ENCODE assay signal across 19 cellular contexts in genomic region chr3:38421679-38422336, GRCh38. TPM values are rescaled to one million over a fixed set of nuclear protein-coding genes. Genes with fewer than 3 reads are reported as not detected.
DNase-seq lines count a peak whose midpoint lies in the region; ATAC-seq and TF ChIP-seq lines count a peak whose summit lies in the region.
"Had no signal": no experiment of that assay in that cellular context is flagged by ENCODE, and none has a peak within 500 bp of the region (broad histone marks: within the 10 kb centered on the region; RNA-seq: fewer than 3 reads in every experiment).

No MANE protein-coding gene starts in this region.

- TF ChIP-seq EP300 in stomach (IDR thresholded peaks at IDR 0.05) = no peak

- H2AFZ ChIP-seq in Loucy (ENCODE audit: low read length) = no peak overlapping the region

- 33 to 60% (median 36%) methylated on average over 7 of the region's 7 CpGs for WGBS in stomach, 5 donors

- no peak for TF ChIP-seq POLR2A in stomach (IDR thresholded peaks at IDR 0.05)

- peak overlapping the region in 4 of 5 donors; percentile 3 to 72 (median 44) for H3K27ac ChIP-seq in stomach
- H3K27ac ChIP-seq: BLaER1, KMS-11, SJCRH30 had no signal

- peak overlapping the region; percentile 13 for H3K4me3 Mint-ChIP-seq in activated T-cell treated with anti-CD3 and anti-CD28 coated beads, Interleukin-2, amount 50 U/mL, for 4 hours

- H3K36me3 ChIP-seq in Loucy (ENCODE audit: insufficient read depth, low read length) (no peaks in the 10 kb centered on the region), iPS-15b (ENCODE audit: control insufficient read depth, insufficient read depth, low read length) (no peaks in the 10 kb centered on the region), stomach (no peaks in the 10 kb centered on the region)
- H3K36me3 ChIP-seq: BLaER1, MG63, SJCRH30 had no signal

- H3K4me1 ChIP-seq in Loucy (ENCODE audit: insufficient read depth, low read length, poor library complexity, severe bottlenecking) (peaks cover 43% of the 10 kb centered on the region), iPS-15b (ENCODE audit: control insufficient read depth, insufficient read depth, low read length) (peaks cover 12% of the 10 kb centered on the region), stomach (peaks cover 0 to 35% (median 2%) of the 10 kb centered on the region in 4 donors)
- H3K4me1 ChIP-seq: Caco-2, SJCRH30 had no signal

- no peaks in the 10 kb centered on the region for H3K9me3 Mint-ChIP-seq in activated T-cell treated with anti-CD3 and anti-CD28 coated beads, Interleukin-2, amount 50 U/mL, for 4 hours

- H3F3A ChIP-seq in Loucy (ENCODE audit: low read depth) = no peaks in the 10 kb centered on the region

- ATAC-seq in activated T-cell treated with anti-CD3 and anti-CD28 coated beads, Interleukin-2, amount 50 U/mL, for 4 hours = no peak
- no peak for ATAC-seq in HG03095 (IDR thresholded peaks at IDR 0.05; ENCODE audit: unreplicated experiment)
- ATAC-seq: PC-3 had no signal

- H3K4me1 Mint-ChIP-seq in activated T-cell treated with anti-CD3 and anti-CD28 coated beads, Interleukin-2, amount 50 U/mL, for 4 hours (ENCODE audit: low read depth) = peaks cover 33% of the 10 kb centered on the region

- intact Hi-C loops in stomach (cut with DNase I; ENCODE audit: low total_unique reads) = no loop called here

- no peak for DNase-seq in activated T-cell treated with anti-CD3 and anti-CD28 coated beads, Interleukin-2, amount 50 U/mL, for 4 hours
- no peak for DNase-seq in activated T-cell treated with anti-CD3 and anti-CD28 coated beads, Interleukin-2, amount 50 U/mL, for 1 hour
- DNase-seq in stomach = no peak
- DNase-seq in foreskin melanocyte = no peak
- no peak for DNase-seq in activated CD4-positive, alpha-beta T cell treated with anti-CD3 and anti-CD28 coated beads for 48 hours
- DNase-seq: Caco-2, HCEC 1CT, MG63, NCI-H1092, NCI-H146, NCI-H2081, NCI-H774, PC-3, SJCRH30 had no signal

- no peaks in the 10 kb centered on the region for H3K9me2 ChIP-seq in Loucy (replicated peaks; ENCODE audit: low read depth, low read length)

- H3K4me3 ChIP-seq in Loucy (ENCODE audit: low read length, poor library complexity, severe bottlenecking) (peak overlapping the region; percentile 75), iPS-15b (ENCODE audit: low read depth, low read length) (no peak overlapping the region), stomach (peak overlapping the region in 3 of 4 donors; percentile 13 to 22 (median 16))
- H3K4me3 ChIP-seq: BLaER1, MG63, SJCRH30 had no signal

- H3K27me3 ChIP-seq in Loucy (ENCODE audit: insufficient read depth, low read length, poor library complexity, severe bottlenecking) (no peaks in the 10 kb centered on the region), iPS-15b (ENCODE audit: control insufficient read depth, insufficient read depth, low read length) (no peaks in the 10 kb centered on the region), stomach (no peaks in the 10 kb centered on the region)
- H3K27me3 ChIP-seq: BLaER1, MG63, SJCRH30 had no signal

- H3K79me2 ChIP-seq in Loucy (ENCODE audit: insufficient read depth, low read length) = no peaks in the 10 kb centered on the region

- H4K20me1 ChIP-seq in Loucy (ENCODE audit: insufficient read depth, low read length, poor library complexity, severe bottlenecking) = no peaks in the 10 kb centered on the region
- H4K20me1 ChIP-seq: BLaER1 had no signal

- H3K9me3 ChIP-seq in Loucy (ENCODE audit: insufficient read depth, low read depth, low read length) = no peaks in the 10 kb centered on the region
- no peaks in the 10 kb centered on the region for H3K9me3 ChIP-seq in iPS-15b (ENCODE audit: control insufficient read depth, insufficient read depth, low read length)
- H3K9me3 ChIP-seq in stomach = no peaks in the 10 kb centered on the region
- H3K9me3 ChIP-seq: BLaER1, Caco-2, MG63, SJCRH30 had no signal

- peak overlapping the region; percentile 87 for H3K4me2 ChIP-seq in Loucy (ENCODE audit: low read depth, low read length, poor library complexity, severe bottlenecking)
- H3K4me2 ChIP-seq: BLaER1, KMS-11 had no signal

- H3K9ac ChIP-seq in Loucy (ENCODE audit: low read depth, low read length, poor library complexity, severe bottlenecking) (peak overlapping the region; percentile 64), iPS-15b (ENCODE audit: low read depth, low read length) (peak overlapping the region; percentile 16)
- H3K9ac ChIP-seq: BLaER1, KMS-11 had no signal

- H3K27me3 Mint-ChIP-seq in activated T-cell treated with anti-CD3 and anti-CD28 coated beads, Interleukin-2, amount 50 U/mL, for 4 hours (ENCODE audit: low read depth) = no peaks in the 10 kb centered on the region

- no peaks in the 10 kb centered on the region for H3K36me3 Mint-ChIP-seq in activated T-cell treated with anti-CD3 and anti-CD28 coated beads, Interleukin-2, amount 50 U/mL, for 4 hours (ENCODE audit: insufficient read depth)

- TF ChIP-seq CTCF in Loucy (conservative IDR thresholded peaks at IDR 0.05; ENCODE audit: low read length) (no peak), stomach (IDR thresholded peaks at IDR 0.05) (no peak)

RNA-seq across cellular contexts. Expression of gene ACVR2B, which starts 31.9 kb away (rescaled TPM):
- 1 to 10 TPM; 4.5 to 5.5 (median 4.5) TPM for total RNA-seq in activated T-cell treated with anti-CD3 and anti-CD28 coated beads, Interleukin-2, amount 50 U/mL, for 4 hours
- 10 to 100 TPM in 1 of 5 donors, 1 to 10 TPM in 4; 1.2 to 11.0 (median 5.4) TPM for total RNA-seq in stomach
- under 1 TPM; 0.61 to 0.81 (median 0.73) TPM for polyA plus RNA-seq in stomach
